ENCODE assay signal across 8 cellular contexts in genomic region chr1:2642560-2643413, GRCh38. TPM values are rescaled to one million over a fixed set of nuclear protein-coding genes. Genes with fewer than 3 reads are reported as not detected.
DNase-seq lines count a peak whose midpoint lies in the region; ATAC-seq and TF ChIP-seq lines count a peak whose summit lies in the region.

No MANE protein-coding gene starts in this region.

- CTCF ChIA-PET in activated CD4-positive, alpha-beta memory T cell treated with anti-CD3 and anti-CD28 coated beads for 36 hours (lab: Charles Lee): no interaction called here

- H3K36me3 ChIP-seq in duodenal mucosa (ENCODE audit: control insufficient read depth in 1 of 2, insufficient read depth in 2 of 2, low read length in 2 of 2) (no peaks in the 10 kb centered on the region), lower lobe of right lung (no peaks in the 10 kb centered on the region)

- peaks cover 13% of the 10 kb centered on the region for H3K9me3 Mint-ChIP-seq in activated CD4-positive, alpha-beta memory T cell treated with anti-CD3 and anti-CD28 coated beads for 36 hours

- TF ChIP-seq CTCF in lower lobe of right lung (IDR thresholded peaks at IDR 0.05): peak; percentile 23

- H3K9me3 ChIP-seq in duodenal mucosa (ENCODE audit: control insufficient read depth in 1 of 2, low read length in 2 of 2): peaks cover 10 to 12% of the 10 kb centered on the region in 2 donors
- peaks cover 17% of the 10 kb centered on the region for H3K9me3 ChIP-seq in lower lobe of right lung

- H3K27me3 ChIP-seq in duodenal mucosa (ENCODE audit: control insufficient read depth in 1 of 2, insufficient read depth in 2 of 2, low read length in 2 of 2) (peaks cover 0 to 8% of the 10 kb centered on the region in 2 donors), lower lobe of right lung (ENCODE audit: low read depth) (no peaks in the 10 kb centered on the region)

- DNase-seq in CD1c-positive myeloid dendritic cell (ENCODE audit: extremely low spot score): peak; percentile 92
- DNase-seq in NCI-H774 (lab: John Stamatoyannopoulos, UW): peak; percentile 58
- peak; percentile 97 for DNase-seq in activated CD4-positive, alpha-beta memory T cell treated with anti-CD3 and anti-CD28 coated beads for 36 hours
- peak; percentile 92 for DNase-seq in lower lobe of right lung
- DNase-seq in stimulated activated CD4-positive, alpha-beta T cell treated with anti-CD3 and anti-CD28 coated beads, Interleukin-4, amount 100 ng/mL, for 48 hours (ENCODE audit: low read depth in 2 of 2): peak; percentile 87 to 92

- H3K4me1 ChIP-seq in duodenal mucosa (ENCODE audit: control insufficient read depth in 1 of 2, insufficient read depth in 2 of 2, low read length in 2 of 2): peaks cover 7 to 23% of the 10 kb centered on the region in 2 donors
- H3K4me1 ChIP-seq in lower lobe of right lung: peaks cover 16% of the 10 kb centered on the region

- POLR2A ChIA-PET in activated CD4-positive, alpha-beta memory T cell treated with anti-CD3 and anti-CD28 coated beads for 36 hours (lab: Charles Lee): interaction anchor here (0.8 kb wide), 2 partner anchors 57 to 87 kb away, joined by 3 to 4 read pairs; partner anchors contain the start of gene TNFRSF14

- peaks cover 5% of the 10 kb centered on the region for H3K36me3 Mint-ChIP-seq in activated CD4-positive, alpha-beta memory T cell treated with anti-CD3 and anti-CD28 coated beads for 36 hours

- peaks cover 10% of the 10 kb centered on the region for H3K4me1 Mint-ChIP-seq in activated CD4-positive, alpha-beta memory T cell treated with anti-CD3 and anti-CD28 coated beads for 36 hours (ENCODE audit: low read depth)

- peak; percentile 77 for ATAC-seq in GM19397 (IDR thresholded peaks at IDR 0.05; ENCODE audit: unreplicated experiment)
- peak; percentile 70 for ATAC-seq in HG03571 (IDR thresholded peaks at IDR 0.05; ENCODE audit: unreplicated experiment)
- ATAC-seq in lower lobe of right lung: peak; percentile 93 to 96

- peak overlapping the region; percentile 46 for H3K27ac ChIP-seq in duodenal mucosa (ENCODE audit: low read depth, low read length)
- H3K27ac ChIP-seq in lower lobe of right lung: peak overlapping the region; percentile 92

- peak overlapping the region; percentile 75 to 96 for H3K9ac ChIP-seq in duodenal mucosa (ENCODE audit: low read depth in 1 of 2, low read length in 2 of 2)

- H3K27me3 Mint-ChIP-seq in activated CD4-positive, alpha-beta memory T cell treated with anti-CD3 and anti-CD28 coated beads for 36 hours: no peaks in the 10 kb centered on the region

- H3K27ac Mint-ChIP-seq in activated CD4-positive, alpha-beta memory T cell treated with anti-CD3 and anti-CD28 coated beads for 36 hours: peak overlapping the region; percentile 89

- H3K4me3 Mint-ChIP-seq in activated CD4-positive, alpha-beta memory T cell treated with anti-CD3 and anti-CD28 coated beads for 36 hours: peak overlapping the region; percentile 85

- H3K4me3 ChIP-seq in duodenal mucosa (ENCODE audit: low read depth in 1 of 2, low read length in 2 of 2) (peak overlapping the region; percentile 70 to 79), lower lobe of right lung (peak overlapping the region; percentile 94)

- intact Hi-C loops in activated CD4-positive, alpha-beta memory T cell treated with anti-CD3 and anti-CD28 coated beads for 36 hours (cut with micrococcal nuclease): loop anchor here (1.0 to 5.0 kb wide), 4 partner anchors 56 to 230 kb away; partner anchors contain the start of genes PANK4, PEX10 and PRXL2B
- intact Hi-C loops in lower lobe of right lung (cut with DNase I): no loop called here

RNA-seq across cellular contexts. Expression of gene MMEL1, which starts 10.0 kb away (rescaled TPM):
- 1 to 10 TPM in 1 of 2 experiments, under 1 TPM in 1; 1.00 to 1.2 TPM for total RNA-seq in activated CD4-positive, alpha-beta memory T cell treated with anti-CD3 and anti-CD28 coated beads for 36 hours
- total RNA-seq in lower lobe of right lung: 7.6 TPM

RNA-seq across cellular contexts. Expression of gene PRXL2B, which starts 56.2 kb away (rescaled TPM):
- 10 to 100 TPM; 28.2 to 34.6 TPM for total RNA-seq in activated CD4-positive, alpha-beta memory T cell treated with anti-CD3 and anti-CD28 coated beads for 36 hours
- 26.3 TPM for total RNA-seq in lower lobe of right lung

Comparison
In these comparisons a context has a peak if more than half of its experiments do, and no peak if none do; other contexts are left out.
1. Peak in every context shown above with its lines: DNase-seq, ATAC-seq, H3K4me3 ChIP-seq and H3K27ac ChIP-seq.